Comparison of ENCODE assay signal across 15 cellular contexts in genomic region chr21:25186278-25186677, GRCh38.
DNase-seq lines count a peak whose midpoint lies in the region; ATAC-seq, FAIRE-seq and TF ChIP-seq lines count a peak whose summit lies in the region.
"Had no signal": no experiment of that assay in that cellular context is flagged by ENCODE, and none has a peak within 500 bp of the region (broad histone marks: within the 10 kb centered on the region; RNA-seq: fewer than 3 reads in every experiment).

No MANE protein-coding gene starts in this region.

- H3K4me2 ChIP-seq in HepG2 (ENCODE audit: low read depth, low read length): no peak overlapping the region

- POLR2A ChIA-PET in HepG2 (lab: Yijun Ruan, JAX): no interaction called here
- POLR2A ChIA-PET in RWPE1 (lab: Yijun Ruan, JAX; ENCODE audit: low non-redundant PET): no interaction called here

- H3K36me3 ChIP-seq in liver (ENCODE audit: control insufficient read depth in 4 of 4, insufficient read depth in 3 of 4, low read depth in 1 of 4, low read length in 3 of 4) (no peaks in the 10 kb centered on the region), HepG2 (replicated peaks in 1 of 2; ENCODE audit: control insufficient read depth in 1 of 2, insufficient read depth in 2 of 2, low read length in 2 of 2) (no peaks in the 10 kb centered on the region)
- H3K36me3 ChIP-seq: transverse colon had no signal

- TF ChIP-seq POLR2A in HepG2 (IDR thresholded peaks at IDR 0.05; ENCODE audit: insufficient read depth in 1 of 2, low read depth in 2 of 2, low read length in 2 of 2): no peak

- in situ Hi-C loops in HepG2 (cut with HindIII; ENCODE audit: extremely low pct_ligation_motif_present, low pct_unique_long_range_greater_than_20kb): no loop called here

- no peaks in the 10 kb centered on the region for H4K20me1 ChIP-seq in HepG2 (ENCODE audit: insufficient read depth, low read length)

- no peak for TF ChIP-seq EP300 in HepG2 (IDR thresholded peaks at IDR 0.05; ENCODE audit: low read depth in 2 of 2, low read length in 2 of 2)
- no peak for TF ChIP-seq EP300 in HepG2 (CRISPR knock-in tag; IDR thresholded peaks at IDR 0.05; ENCODE audit: borderline replicate concordance)

- H3K9ac ChIP-seq in liver (ENCODE audit: low read depth in 1 of 2, low read length in 2 of 2): no peak overlapping the region
- H3K9ac ChIP-seq in HepG2 (ENCODE audit: insufficient read depth, low read depth, low read length): no peak overlapping the region

- no peak overlapping the region for H3K4me3 Mint-ChIP-seq in T-helper 17 cell
- H3K4me3 Mint-ChIP-seq in activated T-cell treated with anti-CD3 and anti-CD28 coated beads, Interleukin-2, amount 50 U/mL, for 4 hours: no peak overlapping the region
- H3K4me3 Mint-ChIP-seq: activated T-helper 17 cell treated with anti-CD3 and anti-CD28 coated beads, Interleukin-2, amount 50 U/mL, for 72 hours had no signal

- no peaks in the 10 kb centered on the region for H3K4me1 Mint-ChIP-seq in T-helper 17 cell
- no peaks in the 10 kb centered on the region for H3K4me1 Mint-ChIP-seq in activated T-cell treated with anti-CD3 and anti-CD28 coated beads, Interleukin-2, amount 50 U/mL, for 4 hours (ENCODE audit: low read depth)
- H3K4me1 Mint-ChIP-seq: activated T-helper 17 cell treated with anti-CD3 and anti-CD28 coated beads, Interleukin-2, amount 50 U/mL, for 72 hours had no signal

- no peaks in the 10 kb centered on the region for H3K36me3 Mint-ChIP-seq in T-helper 17 cell (ENCODE audit: low read depth)
- no peaks in the 10 kb centered on the region for H3K36me3 Mint-ChIP-seq in activated T-cell treated with anti-CD3 and anti-CD28 coated beads, Interleukin-2, amount 50 U/mL, for 4 hours (ENCODE audit: insufficient read depth)

- H3K4me1 ChIP-seq in liver (ENCODE audit: control insufficient read depth in 4 of 4, insufficient read depth in 4 of 4, low read length in 3 of 4) (peaks cover 2 to 32% (median 18%) of the 10 kb centered on the region in 4 donors), HepG2 (ENCODE audit: insufficient read depth, low read length) (no peaks in the 10 kb centered on the region)
- H3K4me1 ChIP-seq: transverse colon had no signal

- no peaks in the 10 kb centered on the region for H3K79me2 ChIP-seq in HepG2 (ENCODE audit: insufficient read depth, low read length)

- H2AFZ ChIP-seq in HepG2 (ENCODE audit: low read length): no peak overlapping the region

- CTCF ChIA-PET in HepG2 (lab: Yijun Ruan, JAX; ENCODE audit: low intra/inter-chr PET ratio, low total read pairs): no interaction called here
- CTCF ChIA-PET in RWPE1 (lab: Yijun Ruan, JAX): no interaction called here

- FAIRE-seq in HepG2 (lab: Jason Lieb, UNC): no peak

- H3K27ac ChIP-seq in liver (ENCODE audit: low read depth in 1 of 2, low read length in 2 of 2): no peak overlapping the region
- H3K27ac ChIP-seq in HepG2 (ENCODE audit: extremely low read length, insufficient read depth, low read length): no peak overlapping the region
- H3K27ac ChIP-seq in RWPE1: no peak overlapping the region
- H3K27ac ChIP-seq: dorsolateral prefrontal cortex, transverse colon had no signal

- intact Hi-C loops in HepG2 (cut with micrococcal nuclease; ENCODE audit: unreplicated experiment): no loop called here

- ATAC-seq in HepG2 (no peak), HG03159 (IDR thresholded peaks at IDR 0.05; ENCODE audit: unreplicated experiment) (peak; percentile 55), T-helper 17 cell (peak; percentile 33)
- ATAC-seq in activated T-cell treated with anti-CD3 and anti-CD28 coated beads, Interleukin-2, amount 50 U/mL, for 4 hours: no peak
- ATAC-seq: activated T-helper 17 cell treated with anti-CD3 and anti-CD28 coated beads, Interleukin-2, amount 50 U/mL, for 72 hours had no signal

- H3K27ac Mint-ChIP-seq in T-helper 17 cell: no peak overlapping the region
- H3K27ac Mint-ChIP-seq: activated T-helper 17 cell treated with anti-CD3 and anti-CD28 coated beads, Interleukin-2, amount 50 U/mL, for 72 hours had no signal

- TF ChIP-seq CTCF in liver (IDR thresholded peaks at IDR 0.05; ENCODE audit: low read depth, low read length, missing input control): no peak
- no peak for TF ChIP-seq CTCF in HepG2 (CRISPR knock-in tag; IDR thresholded peaks at IDR 0.05)
- no peak for TF ChIP-seq CTCF in RWPE1 (conservative IDR thresholded peaks at IDR 0.05; ENCODE audit: low read depth)

- DNase-seq in HepG2 (ENCODE audit: low spot score): no peak
- DNase-seq in T-helper 17 cell: no peak
- DNase-seq in NCI-H2171 treated with DMSO at 0.1 percent for 48 hours (lab: John Stamatoyannopoulos, UW): no peak
- DNase-seq in activated T-cell treated with anti-CD3 and anti-CD28 coated beads, Interleukin-2, amount 50 U/mL, for 4 hours: no peak
- DNase-seq in NCI-H226: no peak
- no peak for DNase-seq in RWPE1 (ENCODE audit: low spot score)
- DNase-seq: dorsolateral prefrontal cortex; H7; NCI-H2081 treated with DMSO at 0.1 percent for 48 hours; OCI-M1; stimulated activated CD8-positive, alpha-beta memory T cell treated with anti-CD3 and anti-CD28 coated beads, Interleukin-4, amount 100 ng/mL, for 48 hours; transverse colon had no signal

- H3K9me3 Mint-ChIP-seq in activated T-cell treated with anti-CD3 and anti-CD28 coated beads, Interleukin-2, amount 50 U/mL, for 4 hours: no peaks in the 10 kb centered on the region
- H3K9me3 Mint-ChIP-seq: activated T-helper 17 cell treated with anti-CD3 and anti-CD28 coated beads, Interleukin-2, amount 50 U/mL, for 72 hours had no signal

- H3K27me3 Mint-ChIP-seq in T-helper 17 cell: no peaks in the 10 kb centered on the region
- H3K27me3 Mint-ChIP-seq in activated T-cell treated with anti-CD3 and anti-CD28 coated beads, Interleukin-2, amount 50 U/mL, for 4 hours (ENCODE audit: low read depth): no peaks in the 10 kb centered on the region
- H3K27me3 Mint-ChIP-seq: activated T-helper 17 cell treated with anti-CD3 and anti-CD28 coated beads, Interleukin-2, amount 50 U/mL, for 72 hours had no signal

- H3K9me3 ChIP-seq in liver (ENCODE audit: control insufficient read depth in 4 of 4, low read length in 3 of 4): no peaks in the 10 kb centered on the region
- peaks cover 93% of the 10 kb centered on the region for H3K9me3 ChIP-seq in HepG2 (ENCODE audit: low read length)
- H3K9me3 ChIP-seq in T-helper 17 cell (ENCODE audit: control insufficient read depth, low read length, poor library complexity, severe bottlenecking): no peaks in the 10 kb centered on the region
- H3K9me3 ChIP-seq: transverse colon had no signal

- H3K27me3 ChIP-seq in liver (ENCODE audit: control insufficient read depth in 4 of 4, insufficient read depth in 4 of 4, low read length in 3 of 4): no peaks in the 10 kb centered on the region
- H3K27me3 ChIP-seq in HepG2 (ENCODE audit: control insufficient read depth in 1 of 2, insufficient read depth in 2 of 2, low read length in 2 of 2): no peaks in the 10 kb centered on the region
- H3K27me3 ChIP-seq: transverse colon had no signal

- no TSS peak for BruUV-seq in HepG2 (replicated peaks; lab: Mats Ljungman, UMichigan)

- peak in 1 of 2 donors; percentile 19 for TF ChIP-seq RAD21 in liver (IDR thresholded peaks at IDR 0.05)
- no peak for TF ChIP-seq RAD21 in HepG2 (CRISPR knock-in tag; IDR thresholded peaks at IDR 0.05)

- no peak overlapping the region for H3K4me3 ChIP-seq in liver (ENCODE audit: low read depth in 1 of 3, low read length in 3 of 3)
- H3K4me3 ChIP-seq in HepG2 (replicated peaks in 1 of 3; ENCODE audit: insufficient read depth in 1 of 3, low read depth in 2 of 3, low read length in 3 of 3): no peak overlapping the region
- H3K4me3 ChIP-seq: dorsolateral prefrontal cortex, transverse colon had no signal

TF ChIP-seq in liver, 16 proteins besides CTCF, POLR2A, EP300 and RAD21:
- peak in 1 of 2 donors; percentile 20 for TF ChIP-seq RXRA (IDR thresholded peaks at IDR 0.05)
- peak; percentile 21 for TF ChIP-seq YY1 (IDR thresholded peaks at IDR 0.05)
- TF ChIP-seq ZBTB33 (IDR thresholded peaks at IDR 0.05): no peak
- peak in 1 of 2 donors; percentile 56 for TF ChIP-seq HNF4A (conservative IDR thresholded peaks at IDR 0.05)
- peak in 1 of 2 donors; percentile 7 for TF ChIP-seq JUND (IDR thresholded peaks at IDR 0.05)

TF ChIP-seq in HepG2, 621 proteins besides CTCF, POLR2A, EP300 and RAD21:
- TF ChIP-seq ZNF550 (CRISPR knock-in tag; IDR thresholded peaks at IDR 0.05; ENCODE audit: borderline replicate concordance) (no peak), HDAC2 (CRISPR knock-in tag; IDR thresholded peaks at IDR 0.05) (no peak), TOE1 (CRISPR knock-in tag; IDR thresholded peaks at IDR 0.05) (no peak), SMAD1 (CRISPR knock-in tag; IDR thresholded peaks at IDR 0.05; ENCODE audit: borderline replicate concordance, low read depth) (no peak), ATF5 (CRISPR knock-in tag; IDR thresholded peaks at IDR 0.05; ENCODE audit: low read depth) (no peak), PATZ1 (CRISPR knock-in tag; IDR thresholded peaks at IDR 0.05) (no peak), MYC (CRISPR knock-in tag; IDR thresholded peaks at IDR 0.05; ENCODE audit: borderline replicate concordance) (no peak), SMARCC2 (IDR thresholded peaks at IDR 0.05) (no peak), RNF2 (conservative IDR thresholded peaks at IDR 0.05; ENCODE audit: low read depth) (no peak), ZNF124 (CRISPR knock-in tag; IDR thresholded peaks at IDR 0.05) (no peak)

Comparison
In these comparisons a context has a peak if more than half of its experiments do, and no peak if none do; other contexts are left out.
1. ATAC-seq: peak in HG03159 (single experiment) and T-helper 17 cell (single experiment); none in HepG2 (single experiment) and activated T-cell treated with anti-CD3 and anti-CD28 coated beads, Interleukin-2, amount 50 U/mL, for 4 hours (0 of 2).